39 cellular contexts compared by ENCODE assay signal in the genomic region with DNA sequence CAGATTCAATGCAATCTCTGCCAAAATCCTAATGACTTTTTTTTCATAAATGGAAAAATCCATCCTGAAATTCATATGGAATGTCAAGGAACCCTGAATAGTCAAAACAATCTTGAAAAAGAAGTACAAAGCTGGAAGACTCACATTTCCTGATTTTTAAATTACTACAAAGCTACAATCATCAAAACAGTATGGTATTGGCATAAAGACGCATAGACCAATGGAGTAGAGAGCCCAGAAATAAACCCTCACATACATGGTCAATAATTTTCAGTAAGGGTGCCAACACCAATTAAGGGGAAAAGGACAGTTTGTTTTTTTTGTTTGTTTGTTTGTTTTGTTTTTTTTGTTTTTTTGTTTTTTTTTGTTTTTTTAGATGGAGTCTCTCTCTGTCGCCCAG. TPM values are rescaled to one million over a fixed set of nuclear protein-coding genes. Genes with fewer than 3 reads are reported as not detected.
"Had no signal": no experiment of that assay in that cellular context is flagged by ENCODE, and none has a peak within 500 bp of the region (broad histone marks: within the 10 kb centered on the region; RNA-seq: fewer than 3 reads in every experiment).

No MANE protein-coding gene starts in this region.

- DNase-seq: Kasumi-1, MM.1S, MV-4-11, NCI-H1048, NCI-H1092, NCI-H1092 treated with DMSO at 0.1 percent for 48 hours, NCI-H1105, NCI-H1105 treated with DMSO at 0.1 percent for 48 hours, NCI-H1417, NCI-H1417 treated with DMSO at 0.1 percent for 48 hours, NCI-H1436, NCI-H1436 treated with DMSO at 0.1 percent for 48 hours, NCI-H146, NCI-H1694, NCI-H1694 treated with DMSO at 0.1 percent for 48 hours, NCI-H187, NCI-H187 treated with DMSO at 0.1 percent for 48 hours, NCI-H1930, NCI-H2029, NCI-H2029 treated with DMSO at 0.1 percent for 48 hours, NCI-H2081, NCI-H2081 treated with DMSO at 0.1 percent for 48 hours, NCI-H2107, NCI-H2171, NCI-H2171 treated with DMSO at 0.1 percent for 48 hours, NCI-H2227 treated with DMSO at 0.1 percent for 48 hours, NCI-H226, NCI-H345, NCI-H446, NCI-H446 treated with DMSO at 0.1 percent for 48 hours, NCI-H510A, NCI-H510A treated with DMSO at 0.1 percent for 48 hours, NCI-H524, NCI-H524 treated with DMSO at 0.1 percent for 48 hours, NCI-H526 had no signal

RNA-seq across cellular contexts. Expression of gene RD3L, which starts 4.6 kb away (rescaled TPM):
- total RNA-seq: LHCN-M2, M059J, MCF 10A, NCI-H460 had no signal

RNA-seq across cellular contexts. Expression of gene TDRD9, which starts 18.7 kb away (rescaled TPM):
- total RNA-seq: M059J, NCI-H460 had no signal
